12 cellular contexts compared by ENCODE assay signal in the genomic region with DNA sequence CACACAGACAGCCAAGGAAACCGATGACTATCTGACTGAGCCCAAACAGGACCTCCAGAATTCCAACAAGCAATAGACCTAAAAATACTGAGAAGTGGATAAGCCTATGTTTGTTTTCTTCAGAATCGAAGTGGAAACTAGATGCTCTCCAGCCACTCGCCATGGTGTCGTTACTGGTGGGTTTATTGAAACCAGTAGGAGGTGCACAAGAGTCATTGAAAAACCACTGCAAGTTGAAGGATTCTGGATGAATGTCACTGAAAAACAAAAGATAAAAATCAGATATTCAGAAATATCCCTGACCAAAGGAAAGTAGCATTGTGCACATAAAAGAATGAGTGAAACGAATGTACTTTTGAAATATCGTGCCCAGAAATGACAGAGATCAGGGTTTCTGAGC. TPM values are rescaled to one million over a fixed set of nuclear protein-coding genes. Genes with fewer than 3 reads are reported as not detected.
A peak's percentile ranks its signal among the peaks of the same experiment; 100 is the strongest.
DNase-seq lines count a peak whose midpoint lies in the region; ATAC-seq, FAIRE-seq and TF ChIP-seq lines count a peak whose summit lies in the region.
"Had no signal": no experiment of that assay in that cellular context is flagged by ENCODE, and none has a peak within 500 bp of the region (broad histone marks: within the 10 kb centered on the region; RNA-seq: fewer than 3 reads in every experiment).

No MANE protein-coding gene starts in this region.

- H3K36me3 ChIP-seq in K562 (ENCODE audit: control insufficient read depth, insufficient read depth, low read length) (peaks cover 7% of the 10 kb centered on the region; the same call in 2 of the 3 replicates), lower lobe of right lung (peaks cover 14% of the 10 kb centered on the region), transverse colon (peaks cover 0 to 18% (median under 1%) of the 10 kb centered on the region in 4 donors)

- no TSS peak for BruUV-seq in K562 (replicated peaks; lab: Mats Ljungman, UMichigan)

- TF ChIP-seq RAD21 in Ishikawa (IDR thresholded peaks at IDR 0.05; ENCODE audit: low read depth), result peak; percentile 18; the same call in 1 of the 2 replicates
- TF ChIP-seq RAD21 in K562 (CRISPR knock-in tag; conservative IDR thresholded peaks at IDR 0.05 in 1 of 2, IDR thresholded peaks at IDR 0.05 in 1 of 2), result peak; percentile 50 to 64; a peak in 3 of 4 replicates

- no peak overlapping the region for H2AFZ ChIP-seq in K562 (ENCODE audit: low read depth, low read length)

- no peak for DNase-seq in CD4-positive, alpha-beta T cell
- DNase-seq in K562 (ENCODE audit: extremely low read depth in 1 of 4, low spot score in 3 of 4) (peak in 2 of 4 experiments; percentile 7 to 44), lower lobe of right lung (no peak), GM12891 (ENCODE audit: insufficient read length, low spot score) (no peak), transverse colon (no peak), GM12892 (ENCODE audit: insufficient read length) (no peak)
- DNase-seq: natural killer cell, NCI-H524 treated with DMSO at 0.1 percent for 48 hours had no signal

- peaks cover 15% of the 10 kb centered on the region for H3K36me3 Mint-ChIP-seq in CD4-positive, alpha-beta T cell (ENCODE audit: low read depth)
- H3K36me3 Mint-ChIP-seq: natural killer cell had no signal

- no peak overlapping the region for H3K4me3 ChIP-seq in K562
- H3K4me3 ChIP-seq in lower lobe of right lung, result no peak overlapping the region
- H3K4me3 ChIP-seq in transverse colon, result no peak overlapping the region

- H3K9me3 Mint-ChIP-seq in CD4-positive, alpha-beta T cell, result no peaks in the 10 kb centered on the region
- H3K9me3 Mint-ChIP-seq: natural killer cell; stimulated activated naive CD8-positive, alpha-beta T cell treated with anti-CD3 and anti-CD28 coated beads, Interleukin-15, Interleukin-2, amounts not matched to agents 100 ng/mL and 50 ng/mL, for 24 hours had no signal

- no peaks in the 10 kb centered on the region for H3K27me3 Mint-ChIP-seq in CD4-positive, alpha-beta T cell
- H3K27me3 Mint-ChIP-seq: stimulated activated naive CD8-positive, alpha-beta T cell treated with anti-CD3 and anti-CD28 coated beads, Interleukin-15, Interleukin-2, amounts not matched to agents 100 ng/mL and 50 ng/mL, for 24 hours had no signal

- H3K4me1 ChIP-seq in K562 (replicated peaks in 1 of 2; ENCODE audit: control insufficient read depth in 2 of 2, insufficient read depth in 2 of 2, low read length in 2 of 2), result no peaks in the 10 kb centered on the region
- H3K4me1 ChIP-seq in lower lobe of right lung, result peaks cover 12% of the 10 kb centered on the region
- no peaks in the 10 kb centered on the region for H3K4me1 ChIP-seq in transverse colon

- H3K4me1 Mint-ChIP-seq in CD4-positive, alpha-beta T cell (ENCODE audit: low read depth), result no peaks in the 10 kb centered on the region
- H3K4me1 Mint-ChIP-seq: natural killer cell had no signal

- H3K79me2 ChIP-seq in K562 (ENCODE audit: control insufficient read depth, insufficient read depth, low read length), result no peaks in the 10 kb centered on the region

- POLR2A ChIA-PET in CD4-positive, alpha-beta T cell (lab: Charles Lee), result no interaction called here
- POLR2A ChIA-PET in K562 (lab: Yijun Ruan, JAX), result no interaction called here

- WGBS in K562 (ENCODE audit: insufficient coverage, low coverage, missing lambda C conversion rate), result 15% methylated on average over 6 of the region's 6 CpGs
- WGBS in transverse colon (ENCODE audit: low coverage in 1 of 2), 2 donors, result 89 to 97% methylated on average over 6 of the region's 6 CpGs

- no peaks in the 10 kb centered on the region for H4K20me1 ChIP-seq in K562 (replicated peaks; ENCODE audit: control insufficient read depth, insufficient read depth, low read length)

- TF ChIP-seq POLR2A in K562 (conservative IDR thresholded peaks at IDR 0.05) (no peak), GM12891 (IDR thresholded peaks at IDR 0.05; ENCODE audit: low read depth, low read length) (no peak), transverse colon (IDR thresholded peaks at IDR 0.05) (no peak), GM12892 (IDR thresholded peaks at IDR 0.05; ENCODE audit: low read depth, low read length) (no peak)

- H3K9me3 ChIP-seq in CD4-positive, alpha-beta T cell (ENCODE audit: control insufficient read depth, low read length), result no peaks in the 10 kb centered on the region
- H3K9me3 ChIP-seq in K562 (replicated peaks; ENCODE audit: control insufficient read depth, insufficient read depth, low read depth, low read length), result no peaks in the 10 kb centered on the region
- no peaks in the 10 kb centered on the region for H3K9me3 ChIP-seq in lower lobe of right lung
- H3K9me3 ChIP-seq in transverse colon, result no peaks in the 10 kb centered on the region

- CTCF ChIA-PET in CD4-positive, alpha-beta T cell (lab: Charles Lee), result no interaction called here
- CTCF ChIA-PET in K562 (lab: Yijun Ruan, JAX; ENCODE audit: low intra/inter-chr PET ratio), result interaction anchor here (0.6 kb wide), 1 partner anchor 402 kb away, joined by 4 read pairs; no protein-coding TSS in a partner anchor

- no peak overlapping the region for H3K27ac Mint-ChIP-seq in CD4-positive, alpha-beta T cell
- H3K27ac Mint-ChIP-seq: natural killer cell; stimulated activated naive CD8-positive, alpha-beta T cell treated with anti-CD3 and anti-CD28 coated beads, Interleukin-15, Interleukin-2, amounts not matched to agents 100 ng/mL and 50 ng/mL, for 24 hours had no signal

- ATAC-seq in CD4-positive, alpha-beta T cell (ENCODE audit: poor library complexity), result no peak
- ATAC-seq in K562 (peak; percentile 80), lower lobe of right lung (no peak), GM18861 (IDR thresholded peaks at IDR 0.05; ENCODE audit: unreplicated experiment) (no peak)
- ATAC-seq: natural killer cell had no signal

- no peaks in the 10 kb centered on the region for H3K9me1 ChIP-seq in K562 (ENCODE audit: control insufficient read depth, insufficient read depth, low read length)

- H3K4me2 ChIP-seq in K562 (ENCODE audit: insufficient read depth, low read length), result no peak overlapping the region

- no peak overlapping the region for H3K4me3 Mint-ChIP-seq in CD4-positive, alpha-beta T cell
- H3K4me3 Mint-ChIP-seq: natural killer cell; stimulated activated naive CD8-positive, alpha-beta T cell treated with anti-CD3 and anti-CD28 coated beads, Interleukin-15, Interleukin-2, amounts not matched to agents 100 ng/mL and 50 ng/mL, for 24 hours had no signal

- TF ChIP-seq CTCF in CD4-positive, alpha-beta T cell (IDR thresholded peaks at IDR 0.05), result peak; percentile 21
- TF ChIP-seq CTCF in K562 (IDR thresholded peaks at IDR 0.05 in 2 of 3, conservative IDR thresholded peaks at IDR 0.05 in 1 of 3; ENCODE audit: insufficient read depth in 2 of 3, low read depth in 1 of 3, low read length in 3 of 3) (peak; percentile 47 to 62 (median 57); a peak in 5 of 6 replicates), lower lobe of right lung (IDR thresholded peaks at IDR 0.05) (peak; percentile 21), transverse colon (IDR thresholded peaks at IDR 0.05) (peak in 2 of 5 experiments; percentile 11 to 12)

- no peak overlapping the region for H3K9ac ChIP-seq in K562 (ENCODE audit: insufficient read depth in 1 of 2, low read depth in 2 of 2, low read length in 2 of 2)

- in situ Hi-C loops in K562 (cut with MboI), result no loop called here
- in situ Hi-C loops in transverse colon (cut with MboI; ENCODE audit: low pct_ligation_motif_present in 1 of 4, low pct_unique_long_range_greater_than_20kb in 1 of 4, low sequenced_read_pairs in 3 of 4), result no loop called here

- H3K27ac ChIP-seq in CD4-positive, alpha-beta T cell (ENCODE audit: low read depth, low read length), result no peak overlapping the region
- H3K27ac ChIP-seq in K562 (ENCODE audit: extremely low read depth, low read depth, low read length) (no peak overlapping the region), lower lobe of right lung (no peak overlapping the region), transverse colon (no peak overlapping the region)

- H3K27me3 ChIP-seq in CD4-positive, alpha-beta T cell (ENCODE audit: control insufficient read depth, insufficient read depth, low read length), result no peaks in the 10 kb centered on the region
- H3K27me3 ChIP-seq in K562 (ENCODE audit: control insufficient read depth in 2 of 2, insufficient read depth in 2 of 2, low read length in 2 of 2) (no peaks in the 10 kb centered on the region; a peak in 1 of 5 replicates), lower lobe of right lung (ENCODE audit: low read depth) (no peaks in the 10 kb centered on the region), transverse colon (no peaks in the 10 kb centered on the region)

- FAIRE-seq in K562 (lab: Jason Lieb, UNC), result no peak
- FAIRE-seq in GM12891 (lab: Jason Lieb, UNC), result no peak
- no peak for FAIRE-seq in GM12892 (lab: Jason Lieb, UNC)

- no peak for TF ChIP-seq EP300 in Ishikawa (IDR thresholded peaks at IDR 0.05; ENCODE audit: borderline replicate concordance)
- no peak for TF ChIP-seq EP300 in K562 (IDR thresholded peaks at IDR 0.05; ENCODE audit: low read length)
- no peak for TF ChIP-seq EP300 in transverse colon (IDR thresholded peaks at IDR 0.05; ENCODE audit: low read depth)

- intact Hi-C loops in CD4-positive, alpha-beta T cell (cut with DNase I, micrococcal nuclease), result loop anchor here (2.0 to 10.0 kb wide), 2 partner anchors 401 to 403 kb away; no protein-coding TSS in a partner anchor
- intact Hi-C loops in K562 (cut with micrococcal nuclease) (loop anchor here (2.0 kb wide), 1 partner anchor 403 kb away; no protein-coding TSS in a partner anchor), lower lobe of right lung (cut with DNase I) (no loop called here), transverse colon (cut with DNase I; ENCODE audit: low total_unique reads) (no loop called here)

RNA-seq across cellular contexts. Expression of a gene that starts 15.3 kb away (rescaled TPM):
- total RNA-seq in CD4-positive, alpha-beta T cell, result not detected
- not detected in 2 replicates for total RNA-seq in K562 (2011; cell fraction: chromatin; rRNA removed; ENCODE audit: low replicate concordance)
- not detected in 2 replicates for total RNA-seq in K562 (2011; cell fraction: nucleolus; rRNA removed)
- total RNA-seq in K562 (2011; cell fraction: nucleoplasm; rRNA removed), result not detected in 2 replicates
- total RNA-seq in K562 (2014; rRNA removed), result not detected in 2 replicates
- not detected in 2 replicates for total RNA-seq in K562 (2014; rRNA removed; fragmentation: Illumina TruSeq; extraction: Trizol)
- not detected in 2 replicates for total RNA-seq in K562 (2015; rRNA removed; fragmentation: Illumina TruSeq; extraction: Trizol)
- total RNA-seq in K562 (2021), result not detected in 2 replicates
- polyA plus RNA-seq in K562 (2011; rRNA removed), result not detected in 2 replicates
- polyA plus RNA-seq in K562 (2011; cell fraction: cytosol; rRNA removed), result not detected in 2 replicates
- not detected in 2 replicates for polyA plus RNA-seq in K562 (2011; cell fraction: nucleus; rRNA removed)
- not detected in 2 replicates for polyA plus RNA-seq in K562 (2012)
- not detected in 2 replicates for polyA plus RNA-seq in K562 (2014; fragmentation: Illumina TruSeq; extraction: Trizol)
- polyA plus RNA-seq in K562 (2014; fragmentation: Nextera tagmentation; extraction: Ambion mirVana), result not detected
- not detected in 2 replicates for polyA plus RNA-seq in K562 (2014; rRNA removed)
- not detected in 2 replicates for polyA minus RNA-seq in K562 (2011; rRNA and poly(A)+ RNA removed)
- polyA minus RNA-seq in K562 (2011; cell fraction: cytosol; rRNA and poly(A)+ RNA removed), result not detected in 2 replicates
- polyA minus RNA-seq in K562 (2011; cell fraction: nucleus; rRNA and poly(A)+ RNA removed), result not detected in 2 replicates
- not detected for total RNA-seq in lower lobe of right lung
- not detected for polyA plus RNA-seq in GM12891 (2012; ENCODE audit: low read depth, missing spikeins)
- total RNA-seq in transverse colon, result 10 to 100 TPM in 1 of 4 donors, 1 to 10 TPM in 1, under 1 TPM in 2; 0.40 to 10.2 (median 1.1) TPM
- not detected for polyA plus RNA-seq in GM12892 (2012; ENCODE audit: missing spikeins)
- total RNA-seq: natural killer cell had no signal

RNA-seq across cellular contexts. Expression of a gene that starts 24.0 kb away (rescaled TPM):
- total RNA-seq in CD4-positive, alpha-beta T cell, result not detected
- total RNA-seq in K562 (2011; cell fraction: chromatin; rRNA removed; ENCODE audit: low replicate concordance), result not detected in 2 replicates
- not detected in 2 replicates for total RNA-seq in K562 (2011; cell fraction: nucleolus; rRNA removed)
- not detected in 2 replicates for total RNA-seq in K562 (2011; cell fraction: nucleoplasm; rRNA removed)
- total RNA-seq in K562 (2014; rRNA removed) (not detected in 2 replicates), K562 (2014; rRNA removed; fragmentation: Illumina TruSeq; extraction: Trizol) (not detected in 2 replicates), K562 (2015; rRNA removed; fragmentation: Illumina TruSeq; extraction: Trizol) (not detected in 2 replicates), K562 (2021) (not detected in 2 replicates), lower lobe of right lung (not detected), transverse colon (not detected)
- polyA plus RNA-seq in K562 (2011; rRNA removed) (not detected in 2 replicates), K562 (2014; fragmentation: Illumina TruSeq; extraction: Trizol) (not detected in 2 replicates), K562 (2014; fragmentation: Nextera tagmentation; extraction: Ambion mirVana) (not detected), K562 (2014; rRNA removed) (not detected in 2 replicates)
- polyA plus RNA-seq in K562 (2011; cell fraction: cytosol; rRNA removed), result not detected in 2 replicates
- polyA plus RNA-seq in K562 (2011; cell fraction: nucleus; rRNA removed), result not detected in 2 replicates
- not detected in 2 replicates for polyA plus RNA-seq in K562 (2012)
- not detected in 2 replicates for polyA minus RNA-seq in K562 (2011; rRNA and poly(A)+ RNA removed)
- polyA minus RNA-seq in K562 (2011; cell fraction: cytosol; rRNA and poly(A)+ RNA removed), result not detected in 2 replicates
- polyA minus RNA-seq in K562 (2011; cell fraction: nucleus; rRNA and poly(A)+ RNA removed), result not detected in 2 replicates
- polyA plus RNA-seq in GM12891 (2012; ENCODE audit: low read depth, missing spikeins), result not detected
- not detected for polyA plus RNA-seq in GM12892 (2012; ENCODE audit: missing spikeins)
- total RNA-seq: natural killer cell had no signal
- polyA plus RNA-seq: adipose tissue had no signal

RNA-seq across cellular contexts. Expression of a gene that starts 38.7 kb away (rescaled TPM):
- 10 to 100 TPM; 46.9 to 51.8 TPM for total RNA-seq in CD4-positive, alpha-beta T cell
- total RNA-seq in K562 (2011; cell fraction: chromatin; rRNA removed; ENCODE audit: low replicate concordance), result 15.5 and 39.8 TPM in 2 replicates
- 10.3 and 13.2 TPM in 2 replicates for total RNA-seq in K562 (2011; cell fraction: nucleolus; rRNA removed)
- total RNA-seq in K562 (2011; cell fraction: nucleoplasm; rRNA removed), result 18.8 and 33.6 TPM in 2 replicates
- total RNA-seq in K562 (2014; rRNA removed) (66.9 and 75.4 TPM in 2 replicates), K562 (2014; rRNA removed; fragmentation: Illumina TruSeq; extraction: Trizol) (62.2 and 71.9 TPM in 2 replicates), K562 (2015; rRNA removed; fragmentation: Illumina TruSeq; extraction: Trizol) (71.3 and 73.7 TPM in 2 replicates), K562 (2021) (47.0 and 49.4 TPM in 2 replicates), lower lobe of right lung (53.0 TPM), transverse colon (100 to 1,000 TPM in 2 of 4 donors, 10 to 100 TPM in 2; 22.3 to 127 (median 103) TPM)
- polyA plus RNA-seq in K562 (2011; rRNA removed) (44.1 and 51.5 TPM in 2 replicates), K562 (2014; fragmentation: Illumina TruSeq; extraction: Trizol) (53.0 and 58.5 TPM in 2 replicates), K562 (2014; fragmentation: Nextera tagmentation; extraction: Ambion mirVana) (10 to 100 TPM in 1 of 2 experiments, 1 to 10 TPM in 1; 9.4 to 12.6 TPM), K562 (2014; rRNA removed) (45.9 and 55.7 TPM in 2 replicates)
- polyA plus RNA-seq in K562 (2011; cell fraction: cytosol; rRNA removed), result 18.0 and 28.2 TPM in 2 replicates
- polyA plus RNA-seq in K562 (2011; cell fraction: nucleus; rRNA removed), result 31.1 and 36.6 TPM in 2 replicates
- 47.1 and 50.3 TPM in 2 replicates for polyA plus RNA-seq in K562 (2012)
- polyA minus RNA-seq in K562 (2011; rRNA and poly(A)+ RNA removed), result 56.3 and 58.1 TPM in 2 replicates
- polyA minus RNA-seq in K562 (2011; cell fraction: cytosol; rRNA and poly(A)+ RNA removed), result 31.3 and 35.4 TPM in 2 replicates
- polyA minus RNA-seq in K562 (2011; cell fraction: nucleus; rRNA and poly(A)+ RNA removed), result 33.9 and 58.3 TPM in 2 replicates
- polyA plus RNA-seq in GM12891 (2012; ENCODE audit: low read depth, missing spikeins), result 84.8 TPM
- 88.5 TPM for polyA plus RNA-seq in GM12892 (2012; ENCODE audit: missing spikeins)

Comparison
In these comparisons a context has a peak if more than half of its experiments do, and no peak if none do; other contexts are left out.
1. intact Hi-C loops: an anchor here in CD4-positive, alpha-beta T cell (2.0 to 10.0 kb wide) and K562 (2.0 kb wide); none called in lower lobe of right lung and transverse colon.